In genomic region chr6:52661551-52661950, GRCh38 we compare ENCODE assay signal across 17 cellular contexts. TPM values are rescaled to one million over a fixed set of nuclear protein-coding genes. Genes with fewer than 3 reads are reported as not detected.
DNase-seq lines count a peak whose midpoint lies in the region; ATAC-seq and TF ChIP-seq lines count a peak whose summit lies in the region.
"Had no signal": no experiment of that assay in that cellular context is flagged by ENCODE, and none has a peak within 500 bp of the region (broad histone marks: within the 10 kb centered on the region; RNA-seq: fewer than 3 reads in every experiment).

No MANE protein-coding gene starts in this region.

- H3K4me1 Mint-ChIP-seq in brain, result peaks cover 11% of the 10 kb centered on the region
- H3K4me1 Mint-ChIP-seq in mesothelial cell of epicardium, result peaks cover 3% of the 10 kb centered on the region
- H3K4me1 Mint-ChIP-seq: B cell; CD4-positive, alpha-beta memory T cell had no signal

- no peaks in the 10 kb centered on the region for H3F3A ChIP-seq in Loucy (ENCODE audit: low read depth)

- H3K9me3 Mint-ChIP-seq in brain (peaks cover 4 to 11% (median 7%) of the 10 kb centered on the region in 5 experiments), mesothelial cell of epicardium (peaks cover 6% of the 10 kb centered on the region)
- H3K9me3 Mint-ChIP-seq: CD4-positive, alpha-beta memory T cell had no signal

- ATAC-seq in HG03378 (IDR thresholded peaks at IDR 0.05; ENCODE audit: unreplicated experiment) (no peak), Right ventricle myocardium inferior (no peak)
- ATAC-seq: PC-3 had no signal

- H3K4me3 Mint-ChIP-seq in brain (no peak overlapping the region), mesothelial cell of epicardium (no peak overlapping the region)
- H3K4me3 Mint-ChIP-seq: B cell; CD4-positive, alpha-beta memory T cell had no signal

- H3K9me3 ChIP-seq in Loucy (ENCODE audit: insufficient read depth, low read depth, low read length), result no peaks in the 10 kb centered on the region

- DNase-seq in AG10803 (ENCODE audit: low read depth) (peak; percentile 82), mesothelial cell of epicardium (ENCODE audit: low spot score in 2 of 2, unreplicated experiment in 2 of 2) (no peak), SW480 (ENCODE audit: low spot score) (no peak), Right ventricle myocardium inferior (ENCODE audit: missing footprints) (no peak), NCI-H146 (lab: John Stamatoyannopoulos, UW) (no peak)
- DNase-seq: CD4-positive, alpha-beta memory T cell; H7; Karpas-422; NCI-H2081; NCI-H524; NK-92 treated with Interleukin-12 subunit alpha and Interleukin-12 subunit beta, amount 100 ng/mL, for 24 hours; PC-3 had no signal

- H3K9me2 ChIP-seq in Loucy (replicated peaks; ENCODE audit: low read depth, low read length), result no peaks in the 10 kb centered on the region

- H3K36me3 ChIP-seq in Loucy (ENCODE audit: insufficient read depth, low read length), result no peaks in the 10 kb centered on the region

- intact Hi-C loops in Right ventricle myocardium inferior (cut with DNase I), result loop anchor here (5.0 to 10.0 kb wide), 5 partner anchors 69 to 379 kb away; partner anchors contain the start of genes GSTA4, MCM3 and TRAM2

- H3K4me3 ChIP-seq in AG10803 (ENCODE audit: low read length) (no peak overlapping the region), Loucy (ENCODE audit: low read length, poor library complexity, severe bottlenecking) (no peak overlapping the region)
- H3K4me3 ChIP-seq: SK-N-MC had no signal

- TF ChIP-seq CTCF in AG10803 (conservative IDR thresholded peaks at IDR 0.05; ENCODE audit: low read length) (no peak), Loucy (conservative IDR thresholded peaks at IDR 0.05; ENCODE audit: low read length) (no peak), brain (conservative IDR thresholded peaks at IDR 0.05) (no peak), mesothelial cell of epicardium (IDR thresholded peaks at IDR 0.05; ENCODE audit: unreplicated experiment) (no peak)

- H3K4me2 ChIP-seq in Loucy (ENCODE audit: low read depth, low read length, poor library complexity, severe bottlenecking), result no peak overlapping the region

- H3K27ac Mint-ChIP-seq in brain (peak overlapping the region in 3 of 5 experiments; percentile 18 to 27 (median 18)), mesothelial cell of epicardium (peak overlapping the region; percentile 4)
- H3K27ac Mint-ChIP-seq: B cell; CD4-positive, alpha-beta memory T cell had no signal

- peak overlapping the region; percentile 47; the same call in 1 of the 2 replicates for H2AFZ ChIP-seq in Loucy (ENCODE audit: low read length)

- H3K27me3 ChIP-seq in Loucy (ENCODE audit: insufficient read depth, low read length, poor library complexity, severe bottlenecking), result no peaks in the 10 kb centered on the region

- H3K27me3 Mint-ChIP-seq in brain, result no peaks in the 10 kb centered on the region
- H3K27me3 Mint-ChIP-seq in mesothelial cell of epicardium (ENCODE audit: low read depth), result no peaks in the 10 kb centered on the region

- no peak overlapping the region for H3K9ac ChIP-seq in Loucy (ENCODE audit: low read depth, low read length, poor library complexity, severe bottlenecking)

- H3K36me3 Mint-ChIP-seq in brain (peaks cover 7% of the 10 kb centered on the region), mesothelial cell of epicardium (no peaks in the 10 kb centered on the region)
- H3K36me3 Mint-ChIP-seq: CD4-positive, alpha-beta memory T cell had no signal

- H3K4me1 ChIP-seq in Loucy (ENCODE audit: insufficient read depth, low read length, poor library complexity, severe bottlenecking), result peaks cover 37% of the 10 kb centered on the region

- peaks cover 23% of the 10 kb centered on the region for H3K79me2 ChIP-seq in Loucy (ENCODE audit: insufficient read depth, low read length)

- no peaks in the 10 kb centered on the region for H4K20me1 ChIP-seq in Loucy (ENCODE audit: insufficient read depth, low read length, poor library complexity, severe bottlenecking)

RNA-seq across cellular contexts. Expression of gene TMEM14A, which starts 9.4 kb away (rescaled TPM):
- polyA plus RNA-seq in brain (ENCODE audit: insufficient read depth, low read depth, low replicate concordance), result 43.5 TPM
- 20.5 to 23.3 TPM (median 21.2 TPM) in 3 replicates for total RNA-seq in mesothelial cell of epicardium
- total RNA-seq in Right ventricle myocardium inferior, result 8.7 TPM
